1 cellular context compared by ENCODE assay signal in genomic region chr20:31879143-31879987, GRCh38.
TF ChIP-seq lines count a peak whose summit lies in the region.

No MANE protein-coding gene starts in this region.

TF ChIP-seq in HepG2, 621 proteins besides CTCF, POLR2A, EP300 and RAD21 (continued from another document and continues in another):
- TF ChIP-seq, protein P1, sequence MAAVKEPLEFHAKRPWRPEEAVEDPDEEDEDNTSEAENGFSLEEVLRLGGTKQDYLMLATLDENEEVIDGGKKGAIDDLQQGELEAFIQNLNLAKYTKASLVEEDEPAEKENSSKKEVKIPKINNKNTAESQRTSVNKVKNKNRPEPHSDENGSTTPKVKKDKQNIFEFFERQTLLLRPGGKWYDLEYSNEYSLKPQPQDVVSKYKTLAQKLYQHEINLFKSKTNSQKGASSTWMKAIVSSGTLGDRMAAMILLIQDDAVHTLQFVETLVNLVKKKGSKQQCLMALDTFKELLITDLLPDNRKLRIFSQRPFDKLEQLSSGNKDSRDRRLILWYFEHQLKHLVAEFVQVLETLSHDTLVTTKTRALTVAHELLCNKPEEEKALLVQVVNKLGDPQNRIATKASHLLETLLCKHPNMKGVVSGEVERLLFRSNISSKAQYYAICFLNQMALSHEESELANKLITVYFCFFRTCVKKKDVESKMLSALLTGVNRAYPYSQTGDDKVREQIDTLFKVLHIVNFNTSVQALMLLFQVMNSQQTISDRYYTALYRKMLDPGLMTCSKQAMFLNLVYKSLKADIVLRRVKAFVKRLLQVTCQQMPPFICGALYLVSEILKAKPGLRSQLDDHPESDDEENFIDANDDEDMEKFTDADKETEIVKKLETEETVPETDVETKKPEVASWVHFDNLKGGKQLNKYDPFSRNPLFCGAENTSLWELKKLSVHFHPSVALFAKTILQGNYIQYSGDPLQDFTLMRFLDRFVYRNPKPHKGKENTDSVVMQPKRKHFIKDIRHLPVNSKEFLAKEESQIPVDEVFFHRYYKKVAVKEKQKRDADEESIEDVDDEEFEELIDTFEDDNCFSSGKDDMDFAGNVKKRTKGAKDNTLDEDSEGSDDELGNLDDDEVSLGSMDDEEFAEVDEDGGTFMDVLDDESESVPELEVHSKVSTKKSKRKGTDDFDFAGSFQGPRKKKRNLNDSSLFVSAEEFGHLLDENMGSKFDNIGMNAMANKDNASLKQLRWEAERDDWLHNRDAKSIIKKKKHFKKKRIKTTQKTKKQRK (IDR thresholded peaks at IDR 0.05; ENCODE audit: low read length), result no peak
- TF ChIP-seq FOXO4 (CRISPR knock-in tag; conservative IDR thresholded peaks at IDR 0.05) (no peak), YEATS2 (CRISPR knock-in tag; IDR thresholded peaks at IDR 0.05; ENCODE audit: borderline replicate concordance) (peak; percentile 84), ZNF224 (CRISPR knock-in tag; IDR thresholded peaks at IDR 0.05) (no peak; the same call in 1 of the 2 replicates), FLYWCH1 (CRISPR knock-in tag; IDR thresholded peaks at IDR 0.05) (no peak), ZNF567 (CRISPR knock-in tag; IDR thresholded peaks at IDR 0.05; ENCODE audit: borderline replicate concordance) (0 out of 2 replicates have a peak, but pooled peaks have one; percentile 12), POGZ (CRISPR knock-in tag; IDR thresholded peaks at IDR 0.05) (no peak; the same call in 1 of the 2 replicates), ZNF20 (CRISPR knock-in tag; IDR thresholded peaks at IDR 0.05) (no peak), ZNF383 (CRISPR knock-in tag; IDR thresholded peaks at IDR 0.05; ENCODE audit: borderline replicate concordance) (peak; percentile 89; the same call in 1 of the 2 replicates), NFATC3 (CRISPR knock-in tag; IDR thresholded peaks at IDR 0.05) (no peak; the same call in 1 of the 2 replicates), ISL2 (CRISPR knock-in tag; IDR thresholded peaks at IDR 0.05) (peak; percentile 20; the same call in 1 of the 2 replicates), HOXA7 (CRISPR knock-in tag; IDR thresholded peaks at IDR 0.05) (no peak), CREB1 (IDR thresholded peaks at IDR 0.05) (no peak), CREB1 (CRISPR knock-in tag; IDR thresholded peaks at IDR 0.05) (no peak), ZNF772 (CRISPR knock-in tag; IDR thresholded peaks at IDR 0.05) (no peak), GMEB1 (CRISPR knock-in tag; IDR thresholded peaks at IDR 0.05; ENCODE audit: borderline replicate concordance) (peak; percentile 49; the same call in 1 of the 2 replicates), ZBTB8A (CRISPR knock-in tag; IDR thresholded peaks at IDR 0.05; ENCODE audit: borderline replicate concordance, low read depth) (no peak), ARID2 (CRISPR knock-in tag; IDR thresholded peaks at IDR 0.05; ENCODE audit: borderline replicate concordance) (peak; percentile 21; the same call in 1 of the 2 replicates), CCDC6 (CRISPR knock-in tag; IDR thresholded peaks at IDR 0.05) (no peak; the same call in 1 of the 2 replicates), KAT8 (CRISPR knock-in tag; IDR thresholded peaks at IDR 0.05) (peak; percentile 67), HMGA1 (CRISPR knock-in tag; conservative IDR thresholded peaks at IDR 0.05) (0 out of 2 replicates have a peak, but pooled peaks have one; percentile 97), TMF1 (CRISPR knock-in tag; IDR thresholded peaks at IDR 0.05; ENCODE audit: low read depth) (peak; percentile 13; the same call in 1 of the 2 replicates), ZNF274 (CRISPR knock-in tag; IDR thresholded peaks at IDR 0.05) (peak; percentile 40; the same call in 1 of the 2 replicates), ZBTB20 (CRISPR knock-in tag; IDR thresholded peaks at IDR 0.05; ENCODE audit: borderline replicate concordance, low read depth) (no peak; the same call in 1 of the 2 replicates), ZNF468 (CRISPR knock-in tag; IDR thresholded peaks at IDR 0.05) (0 out of 2 replicates have a peak, but pooled peaks have one; percentile 3), E2F2 (CRISPR knock-in tag; IDR thresholded peaks at IDR 0.05; ENCODE audit: borderline replicate concordance) (0 out of 2 replicates have a peak, but pooled peaks have one; percentile 47), ZNF781 (CRISPR knock-in tag; IDR thresholded peaks at IDR 0.05; ENCODE audit: borderline replicate concordance, not compliant biosample characterization) (peak; percentile 97), LCORL (IDR thresholded peaks at IDR 0.05) (no peak), LCORL (CRISPR knock-in tag; IDR thresholded peaks at IDR 0.05) (peak; percentile 17; the same call in 1 of the 2 replicates), MNT (IDR thresholded peaks at IDR 0.05) (peak; percentile 94), AHR (CRISPR knock-in tag; IDR thresholded peaks at IDR 0.05) (peak; percentile 92), TP53 (CRISPR knock-in tag; conservative IDR thresholded peaks at IDR 0.05) (0 out of 2 replicates have a peak, but pooled peaks have one; percentile 77), SIX1 (CRISPR knock-in tag; IDR thresholded peaks at IDR 0.05; ENCODE audit: borderline replicate concordance) (peak; percentile 31; the same call in 1 of the 2 replicates), TCF12 (IDR thresholded peaks at IDR 0.05) (no peak), TCF12 (CRISPR knock-in tag; IDR thresholded peaks at IDR 0.05) (0 out of 2 replicates have a peak, but pooled peaks have one; percentile 60), ATF7 (IDR thresholded peaks at IDR 0.05) (no peak), ATF7 (CRISPR knock-in tag; IDR thresholded peaks at IDR 0.05) (peak; percentile 28; the same call in 1 of the 2 replicates), ZSCAN12 (CRISPR knock-in tag; IDR thresholded peaks at IDR 0.05) (no peak), DRAP1 (CRISPR knock-in tag; IDR thresholded peaks at IDR 0.05) (peak; percentile 78), KMT2A (CRISPR knock-in tag; IDR thresholded peaks at IDR 0.05) (peak; percentile 64), ZNF777 (CRISPR knock-in tag; IDR thresholded peaks at IDR 0.05) (peak; percentile 37; the same call in 1 of the 2 replicates), ZNF367 (CRISPR knock-in tag; IDR thresholded peaks at IDR 0.05; ENCODE audit: borderline replicate concordance) (peak; percentile 34; the same call in 1 of the 2 replicates), ZBTB1 (CRISPR knock-in tag; IDR thresholded peaks at IDR 0.05; ENCODE audit: borderline replicate concordance) (no peak), ZMYM2 (CRISPR knock-in tag; IDR thresholded peaks at IDR 0.05) (peak; percentile 76), RBM39 (IDR thresholded peaks at IDR 0.05; ENCODE audit: low read depth, low read length, poor library complexity, severe bottlenecking) (no peak), HNF4G (IDR thresholded peaks at IDR 0.05; ENCODE audit: borderline replicate concordance, low read depth, low read length) (no peak; the same call in 1 of the 2 replicates), HNF4G (CRISPR knock-in tag; IDR thresholded peaks at IDR 0.05; ENCODE audit: borderline replicate concordance, low read depth) (0 out of 2 replicates have a peak, but pooled peaks have one; percentile 14)
- TF ChIP-seq, protein P2, sequence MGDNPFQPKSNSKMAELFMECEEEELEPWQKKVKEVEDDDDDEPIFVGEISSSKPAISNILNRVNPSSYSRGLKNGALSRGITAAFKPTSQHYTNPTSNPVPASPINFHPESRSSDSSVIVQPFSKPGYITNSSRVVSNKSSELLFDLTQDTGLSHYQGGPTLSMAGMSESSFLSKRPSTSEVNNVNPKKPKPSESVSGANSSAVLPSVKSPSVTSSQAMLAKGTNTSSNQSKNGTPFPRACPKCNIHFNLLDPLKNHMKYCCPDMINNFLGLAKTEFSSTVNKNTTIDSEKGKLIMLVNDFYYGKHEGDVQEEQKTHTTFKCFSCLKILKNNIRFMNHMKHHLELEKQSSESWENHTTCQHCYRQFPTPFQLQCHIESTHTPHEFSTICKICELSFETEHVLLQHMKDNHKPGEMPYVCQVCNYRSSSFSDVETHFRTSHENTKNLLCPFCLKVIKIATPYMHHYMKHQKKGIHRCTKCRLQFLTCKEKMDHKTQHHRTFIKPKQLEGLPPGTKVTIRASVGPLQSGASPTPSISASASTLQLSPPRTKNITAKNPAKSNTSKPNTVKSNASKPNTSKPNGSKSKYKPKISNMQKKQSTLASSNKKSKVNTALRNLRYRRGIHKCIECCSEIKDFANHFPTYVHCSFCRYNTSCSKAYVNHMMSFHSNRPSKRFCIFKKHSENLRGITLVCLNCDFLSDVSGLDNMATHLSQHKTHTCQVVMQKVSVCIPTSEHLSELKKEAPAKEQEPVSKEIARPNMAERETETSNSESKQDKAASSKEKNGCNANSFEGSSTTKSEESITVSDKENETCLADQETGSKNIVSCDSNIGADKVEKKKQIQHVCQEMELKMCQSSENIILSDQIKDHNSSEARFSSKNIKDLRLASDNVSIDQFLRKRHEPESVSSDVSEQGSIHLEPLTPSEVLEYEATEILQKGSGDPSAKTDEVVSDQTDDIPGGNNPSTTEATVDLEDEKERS (CRISPR knock-in tag; IDR thresholded peaks at IDR 0.05), result peak; percentile 13
- TF ChIP-seq, protein P3, sequence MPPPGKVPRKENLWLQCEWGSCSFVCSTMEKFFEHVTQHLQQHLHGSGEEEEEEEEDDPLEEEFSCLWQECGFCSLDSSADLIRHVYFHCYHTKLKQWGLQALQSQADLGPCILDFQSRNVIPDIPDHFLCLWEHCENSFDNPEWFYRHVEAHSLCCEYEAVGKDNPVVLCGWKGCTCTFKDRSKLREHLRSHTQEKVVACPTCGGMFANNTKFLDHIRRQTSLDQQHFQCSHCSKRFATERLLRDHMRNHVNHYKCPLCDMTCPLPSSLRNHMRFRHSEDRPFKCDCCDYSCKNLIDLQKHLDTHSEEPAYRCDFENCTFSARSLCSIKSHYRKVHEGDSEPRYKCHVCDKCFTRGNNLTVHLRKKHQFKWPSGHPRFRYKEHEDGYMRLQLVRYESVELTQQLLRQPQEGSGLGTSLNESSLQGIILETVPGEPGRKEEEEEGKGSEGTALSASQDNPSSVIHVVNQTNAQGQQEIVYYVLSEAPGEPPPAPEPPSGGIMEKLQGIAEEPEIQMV (CRISPR knock-in tag; IDR thresholded peaks at IDR 0.05; ENCODE audit: low read depth), result peak; percentile 69; the same call in 1 of the 2 replicates
